16 cellular contexts compared by ENCODE assay signal in the genomic region with DNA sequence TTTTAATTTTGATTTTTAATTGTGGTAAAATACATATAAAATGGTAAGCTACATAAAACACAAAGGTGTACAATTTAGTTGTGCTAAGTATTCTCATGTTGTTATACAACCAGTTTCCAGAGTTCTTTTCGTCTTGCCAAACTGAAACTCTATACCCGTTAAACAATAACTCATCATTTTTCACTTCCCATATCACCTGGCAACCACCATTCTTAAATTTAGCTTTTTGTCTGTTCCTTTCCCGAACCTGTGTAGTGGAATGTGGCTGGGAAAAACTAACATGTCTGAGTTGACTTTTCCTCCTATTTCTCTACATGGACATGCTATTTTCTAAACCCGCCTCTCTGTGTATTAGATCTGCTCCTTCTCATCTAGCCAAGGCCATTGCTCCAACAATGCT. TPM values are rescaled to one million over a fixed set of nuclear protein-coding genes. Genes with fewer than 3 reads are reported as not detected.
DNase-seq lines count a peak whose midpoint lies in the region; ATAC-seq, FAIRE-seq and TF ChIP-seq lines count a peak whose summit lies in the region.
"Had no signal": no experiment of that assay in that cellular context is flagged by ENCODE, and none has a peak within 500 bp of the region (broad histone marks: within the 10 kb centered on the region; RNA-seq: fewer than 3 reads in every experiment).

No MANE protein-coding gene starts in this region.

- FAIRE-seq in astrocyte (lab: Jason Lieb, UNC), result no peak
- FAIRE-seq: RCC 7860 had no signal

- CTCF ChIA-PET in IMR-90 (lab: Yijun Ruan, JAX), result interaction anchor here (0.6 to 2.1 kb wide), 3 partner anchors 12 to 289 kb away, joined by 3 to 6 read pairs (median 6); no protein-coding TSS in a partner anchor

- no peaks in the 10 kb centered on the region for H3K9me3 Mint-ChIP-seq in astrocyte (ENCODE audit: unreplicated experiment)
- H3K9me3 Mint-ChIP-seq in glutamatergic neuron (ENCODE audit: unreplicated experiment), result no peaks in the 10 kb centered on the region
- H3K9me3 Mint-ChIP-seq: CD4-positive, alpha-beta T cell; T-helper 1 cell treated with Interleukin-12 subunit alpha and Interleukin-12 subunit beta and Interleukin-4 antibody, amounts not matched to agents 30 μg/mL and 1 μg/mL, for 36 hours had no signal

- no peak for TF ChIP-seq CTCF in IMR-90 (conservative IDR thresholded peaks at IDR 0.05; ENCODE audit: low read depth, low read length)
- TF ChIP-seq CTCF in astrocyte (IDR thresholded peaks at IDR 0.05; ENCODE audit: insufficient read depth, low read depth, low read length), result no peak
- TF ChIP-seq CTCF in psoas muscle (IDR thresholded peaks at IDR 0.05), result no peak
- TF ChIP-seq CTCF in glutamatergic neuron (IDR thresholded peaks at IDR 0.05; ENCODE audit: partially characterized antibody, unreplicated experiment), result no peak

- H3K18ac ChIP-seq in IMR-90 (ENCODE audit: low read depth, low read length), result no peak overlapping the region

- intact Hi-C loops in IMR-90 (cut with micrococcal nuclease), result no loop called here
- intact Hi-C loops in psoas muscle (cut with DNase I), result loop anchor here in 1 of 2 donors (10.0 kb wide), 1 partner anchor 254 kb away; no protein-coding TSS in a partner anchor

- POLR2A ChIA-PET in IMR-90 (lab: Charles Lee; ENCODE audit: unreplicated experiment), result no interaction called here

- peaks cover 36% of the 10 kb centered on the region for H3K36me3 ChIP-seq in IMR-90 (ENCODE audit: control insufficient read depth, insufficient read depth, low read length)
- H3K36me3 ChIP-seq in astrocyte (ENCODE audit: insufficient read depth, low read length), result peaks cover 39% of the 10 kb centered on the region
- H3K36me3 ChIP-seq in psoas muscle (ENCODE audit: insufficient read depth in 1 of 2, low read depth in 1 of 2), result peaks cover 24 to 84% of the 10 kb centered on the region in 2 donors

- peaks cover 18% of the 10 kb centered on the region for H3K79me2 ChIP-seq in astrocyte (ENCODE audit: insufficient read depth, low read length)

- no peak overlapping the region for H3K9ac ChIP-seq in IMR-90 (ENCODE audit: low read depth, low read length)
- H3K9ac ChIP-seq in astrocyte (ENCODE audit: low read length), result no peak overlapping the region

- no peaks in the 10 kb centered on the region for H3K9me3 ChIP-seq in IMR-90 (ENCODE audit: control insufficient read depth, insufficient read depth, low read length)
- H3K9me3 ChIP-seq in astrocyte (ENCODE audit: insufficient read depth, low read depth, low read length), result no peaks in the 10 kb centered on the region
- no peaks in the 10 kb centered on the region for H3K9me3 ChIP-seq in psoas muscle

- H3K14ac ChIP-seq in IMR-90 (replicated peaks; ENCODE audit: low read depth, low read length), result no peak overlapping the region

- dilution Hi-C loops in IMR-90 (cut with HindIII; ENCODE audit: low sequenced_read_pairs, unreplicated experiment), result no loop called here

- H3K36me3 Mint-ChIP-seq in astrocyte (ENCODE audit: low read depth, unreplicated experiment), result peaks cover 18% of the 10 kb centered on the region
- no peaks in the 10 kb centered on the region for H3K36me3 Mint-ChIP-seq in glutamatergic neuron (ENCODE audit: unreplicated experiment)

- H2AK5ac ChIP-seq in IMR-90 (ENCODE audit: low read depth, low read length), result no peak overlapping the region

- no peak overlapping the region for H2AFZ ChIP-seq in IMR-90 (replicated peaks; ENCODE audit: low read length, poor library complexity)
- no peak overlapping the region for H2AFZ ChIP-seq in astrocyte (ENCODE audit: low read depth, low read length)

- H3K27me3 ChIP-seq in IMR-90 (ENCODE audit: control insufficient read depth, insufficient read depth, low read length) (no peaks in the 10 kb centered on the region), astrocyte (ENCODE audit: insufficient read depth, low read length) (no peaks in the 10 kb centered on the region), psoas muscle (ENCODE audit: insufficient read depth in 3 of 3, low read length in 2 of 3) (no peaks in the 10 kb centered on the region)

- peak overlapping the region; percentile 47 for H2BK20ac ChIP-seq in IMR-90 (ENCODE audit: low read depth, low read length)

- H3K27ac Mint-ChIP-seq in astrocyte (ENCODE audit: unreplicated experiment) (no peak overlapping the region), glutamatergic neuron (ENCODE audit: unreplicated experiment) (no peak overlapping the region)
- H3K27ac Mint-ChIP-seq: B cell; CD4-positive, alpha-beta T cell; T-helper 1 cell treated with Interleukin-12 subunit alpha and Interleukin-12 subunit beta and Interleukin-4 antibody, amounts not matched to agents 30 μg/mL and 1 μg/mL, for 36 hours had no signal

- H4K5ac ChIP-seq in IMR-90 (ENCODE audit: low read depth, low read length), result no peak overlapping the region

- no peak overlapping the region for H3K4ac ChIP-seq in IMR-90 (ENCODE audit: low read depth, low read length)

- H3K79me1 ChIP-seq in IMR-90 (ENCODE audit: low read depth in 1 of 2, low read length in 2 of 2), result peaks cover 23 to 42% of the 10 kb centered on the region in 2 experiments; a peak in 3 of 4 replicates

- H3K4me1 Mint-ChIP-seq in astrocyte (ENCODE audit: low read depth, unreplicated experiment) (peaks cover 17% of the 10 kb centered on the region), glutamatergic neuron (ENCODE audit: low read depth, unreplicated experiment) (peaks cover 2% of the 10 kb centered on the region)

- in situ Hi-C loops in IMR-90 (cut with MboI; ENCODE audit: low sequenced_read_pairs), result loop anchor here (10.0 kb wide), 1 partner anchor 244 kb away; a partner anchor contains a TSS

- H3K4me3 Mint-ChIP-seq in astrocyte (ENCODE audit: unreplicated experiment) (no peak overlapping the region), glutamatergic neuron (ENCODE audit: unreplicated experiment) (no peak overlapping the region)
- H3K4me3 Mint-ChIP-seq: B cell; CD4-positive, alpha-beta T cell; T-helper 1 cell treated with Interleukin-12 subunit alpha and Interleukin-12 subunit beta and Interleukin-4 antibody, amounts not matched to agents 30 μg/mL and 1 μg/mL, for 36 hours had no signal

- H4K20me1 ChIP-seq in IMR-90 (ENCODE audit: insufficient read depth, low read length) (0 out of 2 replicates have a peak, but pooled peaks cover 3% of the 10 kb centered on the region), astrocyte (ENCODE audit: insufficient read depth, low read length) (no peaks in the 10 kb centered on the region)

- no peak overlapping the region for H4K91ac ChIP-seq in IMR-90 (ENCODE audit: insufficient read depth, low read depth, low read length)

- H3K27ac ChIP-seq in IMR-90 (ENCODE audit: insufficient read depth, low read length) (no peak overlapping the region), astrocyte (ENCODE audit: low read depth, low read length) (peak overlapping the region; percentile 32), psoas muscle (no peak overlapping the region)

- no peak overlapping the region for H3K4me2 ChIP-seq in IMR-90 (ENCODE audit: low read depth, low read length)
- H3K4me2 ChIP-seq in astrocyte (ENCODE audit: low read length), result no peak overlapping the region

- no peak overlapping the region for H2BK5ac ChIP-seq in IMR-90 (ENCODE audit: low read depth, low read length, poor library complexity, severe bottlenecking)

- H3K4me1 ChIP-seq in IMR-90 (ENCODE audit: control insufficient read depth, insufficient read depth, low read length), result peaks cover 6% of the 10 kb centered on the region; the same call in 1 of the 2 replicates
- H3K4me1 ChIP-seq in astrocyte (ENCODE audit: insufficient read depth, low read length), result peaks cover 18% of the 10 kb centered on the region
- peaks cover 30% of the 10 kb centered on the region for H3K4me1 ChIP-seq in psoas muscle

- DNase-seq in IMR-90, result no peak
- DNase-seq in astrocyte (ENCODE audit: low read depth), result no peak
- no peak for DNase-seq in psoas muscle
- DNase-seq in NCI-H2029 (lab: John Stamatoyannopoulos, UW), result no peak
- DNase-seq in NOMO-1 treated with DMSO at 0.1 percent for 48 hours (lab: John Stamatoyannopoulos, UW; ENCODE audit: unreplicated experiment), result no peak
- no peak for DNase-seq in glutamatergic neuron
- DNase-seq: CD4-positive, alpha-beta T cell; HCEC 1CT; KG1; NCI-H1048; NCI-H146; NCI-H510A treated with DMSO at 0.1 percent for 48 hours had no signal

- H2AK9ac ChIP-seq in IMR-90 (replicated peaks; ENCODE audit: low read depth, low read length, poor library complexity), result no peak overlapping the region

- no peak overlapping the region; the same call in 1 of the 2 replicates for H3K23ac ChIP-seq in IMR-90 (ENCODE audit: low read depth, low read length)

- H2BK15ac ChIP-seq in IMR-90 (ENCODE audit: low read depth, low read length), result no peak overlapping the region

- H3K27me3 Mint-ChIP-seq in astrocyte (ENCODE audit: low read depth, unreplicated experiment), result no peaks in the 10 kb centered on the region
- no peaks in the 10 kb centered on the region for H3K27me3 Mint-ChIP-seq in glutamatergic neuron (ENCODE audit: unreplicated experiment)
- H3K27me3 Mint-ChIP-seq: B cell; CD4-positive, alpha-beta T cell had no signal

- WGBS in IMR-90 (ENCODE audit: extremely low coverage in 2 of 2, insufficient read length in 1 of 2), 2 experiments, result 100% methylated on average over 1 of the region's 4 CpGs; no CpG with 5 or more reads in 1 of the 2 experiments
- 43 to 56% (median 49%) methylated on average over 4 of the region's 4 CpGs for WGBS in psoas muscle, 3 donors

- TF ChIP-seq POLR2A in IMR-90 (IDR thresholded peaks at IDR 0.05; ENCODE audit: low read depth, low read length), result no peak

- H4K8ac ChIP-seq in IMR-90 (ENCODE audit: low read depth in 2 of 2, low read length in 2 of 2), result no peak overlapping the region

- no TSS peak for BruUV-seq in IMR-90 (replicated peaks; lab: Mats Ljungman, UMichigan)

- no peak for TF ChIP-seq RAD21 in IMR-90 (IDR thresholded peaks at IDR 0.05; ENCODE audit: low read length)

- no peak overlapping the region for H3K56ac ChIP-seq in IMR-90 (ENCODE audit: extremely low read depth, insufficient read depth, low read length)

- no peak overlapping the region for H2BK120ac ChIP-seq in IMR-90 (ENCODE audit: low read depth, low read length)

- H3K4me3 ChIP-seq in IMR-90 (ENCODE audit: insufficient read depth, low read depth, low read length), result no peak overlapping the region
- H3K4me3 ChIP-seq in astrocyte (ENCODE audit: insufficient read depth, low read depth, low read length), result no peak overlapping the region
- H3K4me3 ChIP-seq in psoas muscle, result no peak overlapping the region

- ATAC-seq in GM21723 (IDR thresholded peaks at IDR 0.05; ENCODE audit: unreplicated experiment) (peak; percentile 56), IMR-90 (ENCODE audit: low read depth) (no peak), psoas muscle (no peak)

- H3K9me1 ChIP-seq in IMR-90 (ENCODE audit: insufficient read depth, low read length), result peaks cover 8% of the 10 kb centered on the region

RNA-seq across cellular contexts. Expression of a gene that starts 27.6 kb away (rescaled TPM):
- total RNA-seq in IMR-90 (2012; rRNA removed) (8.4 and 9.2 TPM in 2 replicates), astrocyte (20.7 and 21.6 TPM in 2 replicates), psoas muscle (10 to 100 TPM; 32.7 to 55.7 (median 44.4) TPM), glutamatergic neuron (ENCODE audit: unreplicated experiment) (29.2 TPM)
- polyA plus RNA-seq in IMR-90 (2012; rRNA removed) (7.8 and 9.9 TPM in 2 replicates), psoas muscle (10 to 100 TPM; 14.0 to 29.9 (median 29.4) TPM)
- polyA plus RNA-seq in IMR-90 (2012; cell fraction: cytosol; rRNA removed), result 3.4 and 3.9 TPM in 2 replicates
- 5.4 and 21.8 TPM in 2 replicates for polyA plus RNA-seq in IMR-90 (2012; cell fraction: nucleus; rRNA removed; ENCODE audit: low replicate concordance)

RNA-seq across cellular contexts. Expression of a gene that starts 27.9 kb away (rescaled TPM):
- 16.9 and 17.6 TPM in 2 replicates for total RNA-seq in IMR-90 (2012; rRNA removed)
- 12.5 and 13.4 TPM in 2 replicates for polyA plus RNA-seq in IMR-90 (2012; rRNA removed)
- polyA plus RNA-seq in IMR-90 (2012; cell fraction: cytosol; rRNA removed), result 4.6 and 6.4 TPM in 2 replicates
- 10.3 and 11.0 TPM in 2 replicates for polyA plus RNA-seq in IMR-90 (2012; cell fraction: nucleus; rRNA removed; ENCODE audit: low replicate concordance)
- total RNA-seq in astrocyte, result 13.4 and 16.9 TPM in 2 replicates
- 10 to 100 TPM; 11.9 to 24.0 (median 14.8) TPM for total RNA-seq in psoas muscle
- 10 to 100 TPM; 11.4 to 29.7 (median 19.5) TPM for polyA plus RNA-seq in psoas muscle
- total RNA-seq in glutamatergic neuron (ENCODE audit: unreplicated experiment), result 22.9 TPM
